ENCODE assay signal across 9 cellular contexts in genomic region chr7:76282344-76283253, GRCh38. TPM values are rescaled to one million over a fixed set of nuclear protein-coding genes. Genes with fewer than 3 reads are reported as not detected.
A peak's percentile ranks its signal among the peaks of the same experiment; 100 is the strongest.
DNase-seq lines count a peak whose midpoint lies in the region; ATAC-seq and TF ChIP-seq lines count a peak whose summit lies in the region.
"Had no signal": no experiment of that assay in that cellular context is flagged by ENCODE, and none has a peak within 500 bp of the region (broad histone marks: within the 10 kb centered on the region; RNA-seq: fewer than 3 reads in every experiment).

No MANE protein-coding gene starts in this region.

- H3K27me3 ChIP-seq in body of pancreas, result peaks cover 0 to 3% of the 10 kb centered on the region in 2 donors
- peaks cover 52% of the 10 kb centered on the region for H3K27me3 ChIP-seq in kidney epithelial cell (ENCODE audit: control insufficient read depth, insufficient read depth, low read length)
- no peaks in the 10 kb centered on the region for H3K27me3 ChIP-seq in thoracic aorta (replicated peaks; ENCODE audit: insufficient read depth)

- no peaks in the 10 kb centered on the region for H3K36me3 ChIP-seq in body of pancreas (replicated peaks in 1 of 2; ENCODE audit: insufficient read depth in 1 of 2, low read depth in 2 of 2)
- no peaks in the 10 kb centered on the region for H3K36me3 ChIP-seq in kidney epithelial cell (ENCODE audit: control insufficient read depth, insufficient read depth, low read length)
- H3K36me3 ChIP-seq in thoracic aorta, result no peaks in the 10 kb centered on the region

- H3K27ac ChIP-seq in body of pancreas (no peak overlapping the region), thoracic aorta (no peak overlapping the region)

- ATAC-seq in body of pancreas (peak; percentile 51), thoracic aorta (ENCODE audit: insufficient number of reproducible peaks, low FRiP score, low read depth) (no peak), HG03520 (IDR thresholded peaks at IDR 0.05; ENCODE audit: unreplicated experiment) (no peak)

- no peak for TF ChIP-seq POLR2A in body of pancreas (IDR thresholded peaks at IDR 0.05)

- no peaks in the 10 kb centered on the region for H3K9me3 Mint-ChIP-seq in T-helper 1 cell treated with Interleukin-12 subunit alpha and Interleukin-12 subunit beta and Interleukin-4 antibody, amounts not matched to agents 30 μg/mL and 1 μg/mL, for 36 hours

- H3K36me3 Mint-ChIP-seq in T-helper 1 cell treated with Interleukin-12 subunit alpha and Interleukin-12 subunit beta and Interleukin-4 antibody, amounts not matched to agents 30 μg/mL and 1 μg/mL, for 36 hours (ENCODE audit: low read depth), result no peaks in the 10 kb centered on the region

- peaks cover 8% of the 10 kb centered on the region for H3K4me1 Mint-ChIP-seq in T-helper 1 cell treated with Interleukin-12 subunit alpha and Interleukin-12 subunit beta and Interleukin-4 antibody, amounts not matched to agents 30 μg/mL and 1 μg/mL, for 36 hours (ENCODE audit: low read depth)

- TF ChIP-seq CTCF in body of pancreas (IDR thresholded peaks at IDR 0.05) (no peak), kidney epithelial cell (IDR thresholded peaks at IDR 0.05; ENCODE audit: insufficient read depth, low read length, poor library complexity, severe bottlenecking) (no peak), thoracic aorta (IDR thresholded peaks at IDR 0.05) (no peak)

- H3K4me3 Mint-ChIP-seq in T-helper 1 cell treated with Interleukin-12 subunit alpha and Interleukin-12 subunit beta and Interleukin-4 antibody, amounts not matched to agents 30 μg/mL and 1 μg/mL, for 36 hours, result peak overlapping the region; percentile 76

- H3K27me3 Mint-ChIP-seq in T-helper 1 cell treated with Interleukin-12 subunit alpha and Interleukin-12 subunit beta and Interleukin-4 antibody, amounts not matched to agents 30 μg/mL and 1 μg/mL, for 36 hours (ENCODE audit: low read depth), result peaks cover 62% of the 10 kb centered on the region

- H3K4me3 ChIP-seq in body of pancreas, result peak overlapping the region in 1 of 2 donors; percentile 22
- H3K4me3 ChIP-seq in kidney epithelial cell (ENCODE audit: low read depth, low read length), result peak overlapping the region; percentile 5
- H3K4me3 ChIP-seq in thoracic aorta, result peak overlapping the region; percentile 71

- intact Hi-C loops in body of pancreas (cut with DNase I), result loop anchor here (10.0 kb wide), 1 partner anchor 98 kb away; no protein-coding TSS in a partner anchor

- H3K4me1 ChIP-seq in body of pancreas (peaks cover 20% of the 10 kb centered on the region), thoracic aorta (ENCODE audit: control insufficient read depth in 1 of 2, low read depth in 2 of 2) (peaks cover 2 to 12% of the 10 kb centered on the region in 2 donors)

- no peak overlapping the region for H3K27ac Mint-ChIP-seq in T-helper 1 cell treated with Interleukin-12 subunit alpha and Interleukin-12 subunit beta and Interleukin-4 antibody, amounts not matched to agents 30 μg/mL and 1 μg/mL, for 36 hours

- DNase-seq in T-helper 1 cell, result no peak
- DNase-seq in body of pancreas, result peak in 3 of 4 donors; percentile 20 to 51 (median 48)
- no peak for DNase-seq in kidney epithelial cell (ENCODE audit: low read depth)
- no peak for DNase-seq in thoracic aorta (ENCODE audit: low spot score)
- DNase-seq in NCI-H2029 (lab: John Stamatoyannopoulos, UW), result no peak
- DNase-seq in UCSD-AML1 (lab: John Stamatoyannopoulos, UW; ENCODE audit: unreplicated experiment), result no peak
- DNase-seq: DMS79 treated with DMSO at 0.1 percent for 48 hours had no signal

- 6 to 29% methylated on average over 7 to 98 of the region's 98 CpGs for WGBS in body of pancreas, 2 donors

- H3K9me3 ChIP-seq in body of pancreas (no peaks in the 10 kb centered on the region), thoracic aorta (no peaks in the 10 kb centered on the region)

RNA-seq across cellular contexts. Expression of gene HSPB1, which starts 19.9 kb away (rescaled TPM):
- total RNA-seq in body of pancreas (100 to 1,000 TPM; 367 to 445 TPM), kidney epithelial cell (138 and 214 TPM in 2 replicates), thoracic aorta (1,000 to 10,000 TPM; 1,835 to 2,623 TPM)

Comparison
In these comparisons a context has a peak if more than half of its experiments do, and no peak if none do; other contexts are left out.
1. DNase-seq: peak in body of pancreas (3 of 4); none in T-helper 1 cell (0 of 5), kidney epithelial cell (single experiment), thoracic aorta (single experiment), NCI-H2029 (single experiment) and UCSD-AML1 (single experiment).